In the genomic region with DNA sequence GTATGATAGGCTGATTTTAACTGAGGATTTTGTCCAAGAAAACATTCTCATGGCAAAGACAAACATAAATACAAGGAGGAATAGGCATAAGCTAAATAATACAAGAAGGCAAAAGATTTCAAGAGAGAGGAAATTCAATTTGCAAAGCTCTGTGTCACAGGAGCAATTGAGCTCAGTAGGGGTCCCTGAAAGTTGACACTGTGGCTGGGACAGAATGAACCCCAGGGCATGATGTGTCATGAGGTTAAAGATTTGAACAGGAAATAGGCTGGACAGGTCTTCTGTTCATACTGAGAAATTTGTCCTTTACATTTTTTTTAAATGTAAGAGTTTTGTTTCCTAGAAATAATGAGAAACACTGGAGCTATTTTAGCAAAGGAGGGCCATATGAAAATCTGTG, we compare ENCODE assay signal across 13 cellular contexts.
"Had no signal": no experiment of that assay in that cellular context is flagged by ENCODE, and none has a peak within 500 bp of the region (broad histone marks: within the 10 kb centered on the region; RNA-seq: fewer than 3 reads in every experiment).

No MANE protein-coding gene starts in this region.

- H3K4me3 ChIP-seq: dorsolateral prefrontal cortex, esophagus muscularis mucosa, pancreas, stomach, thoracic aorta had no signal

- H3K36me3 ChIP-seq: esophagus muscularis mucosa, pancreas, stomach, thoracic aorta, WERI-Rb-1 had no signal

- H3K9me3 ChIP-seq: pancreas, thoracic aorta had no signal

- H3K27ac ChIP-seq: dorsolateral prefrontal cortex, esophagus muscularis mucosa, pancreas, stomach, thoracic aorta, WERI-Rb-1 had no signal

- H3K27me3 ChIP-seq: dorsolateral prefrontal cortex, esophagus muscularis mucosa, pancreas, stomach had no signal

- DNase-seq: activated CD4-positive, alpha-beta T cell treated with anti-CD3 and anti-CD28 coated beads for 48 hours; activated CD8-positive, alpha-beta memory T cell treated with anti-CD3 and anti-CD28 coated beads, Interleukin-2, amount 50 U/mL, for 48 hours; activated CD8-positive, alpha-beta T cell treated with anti-CD3 and anti-CD28 coated beads, Interleukin-2, amount 10 ng/mL, durations not matched to agents 7 days and 5 days; activated naive CD8-positive, alpha-beta T cell treated with anti-CD3 and anti-CD28 coated beads, Interleukin-2, amount 10 ng/mL, durations not matched to agents 7 days and 5 days; aorta; dorsolateral prefrontal cortex; left ventricle myocardium superior; pancreas; retina; stomach; WERI-Rb-1 had no signal

- ATAC-seq: activated CD8-positive, alpha-beta T cell treated with anti-CD3 and anti-CD28 coated beads, Interleukin-2, amount 10 ng/mL, durations not matched to agents 7 days and 5 days; left ventricle myocardium superior; pancreas had no signal

- H3K4me1 ChIP-seq: esophagus muscularis mucosa, pancreas, stomach had no signal
